ENCODE assay signal across 2 cellular contexts in genomic region chrX:70262952-70263567, GRCh38.
TF ChIP-seq lines count a peak whose summit lies in the region.

No MANE protein-coding gene starts in this region.

TF ChIP-seq in SK-N-SH, 30 proteins besides CTCF, POLR2A, EP300 and RAD21:
- TF ChIP-seq SMC3 (IDR thresholded peaks at IDR 0.05; ENCODE audit: low read depth, low read length) (peak; percentile 30), REST (IDR thresholded peaks at IDR 0.05; ENCODE audit: low read depth, low read length) (no peak)
TF ChIP-seq in SK-N-SH: peak in this region for 1.

TF ChIP-seq in H1, 55 proteins besides CTCF, POLR2A, EP300 and RAD21:
- no peak for TF ChIP-seq SP4 (IDR thresholded peaks at IDR 0.05; ENCODE audit: low read length)
- 0 out of 2 replicates have a peak, but pooled peaks have one; percentile 35 for TF ChIP-seq TCF12 (IDR thresholded peaks at IDR 0.05; ENCODE audit: low read depth, low read length)
- no peak for TF ChIP-seq YY1 (IDR thresholded peaks at IDR 0.05; ENCODE audit: low read depth, low read length)
TF ChIP-seq in H1: peak in this region for 1.
